ENCODE assay signal across 30 cellular contexts in genomic region chr12:52184813-52185212, GRCh38. TPM values are rescaled to one million over a fixed set of nuclear protein-coding genes. Genes with fewer than 3 reads are reported as not detected.
DNase-seq lines count a peak whose midpoint lies in the region; ATAC-seq and TF ChIP-seq lines count a peak whose summit lies in the region.
"Had no signal": no experiment of that assay in that cellular context is flagged by ENCODE, and none has a peak within 500 bp of the region (broad histone marks: within the 10 kb centered on the region; RNA-seq: fewer than 3 reads in every experiment).

No MANE protein-coding gene starts in this region.

- DNase-seq in NCI-H524 (lab: John Stamatoyannopoulos, UW) (peak; percentile 18 to 59), endothelial cell (ENCODE audit: low spot score) (no peak), nephron progenitor cell (no peak), natural killer cell (no peak), colonic mucosa (no peak), ovary (no peak), cerebellum (ENCODE audit: low spot score) (no peak)
- DNase-seq: ACHN; activated CD4-positive, alpha-beta T cell treated with anti-CD3 and anti-CD28 coated beads, Interleukin-2, amount 50 U/mL, for 4 hours; activated naive CD4-positive, alpha-beta T cell treated with Interleukin-2 at 50 U/mL for 16 hours; C1 segment of cervical spinal cord; Caco-2; DMS79 treated with DMSO at 0.1 percent for 48 hours; effector CD8-positive, alpha-beta T cell; foreskin keratinocyte; heart right ventricle; left cardiac atrium; NCI-H2029; NCI-H2227 treated with DMSO at 0.1 percent for 48 hours; NCI-H774; nucleus accumbens; SIG-M5; stimulated activated CD4-positive, alpha-beta T cell treated with anti-CD3 and anti-CD28 coated beads, Interleukin-2, amount 100 ng/mL, for 24 hours; T-cell; upper lobe of right lung had no signal

- H3K27me3 Mint-ChIP-seq in endothelial cell (ENCODE audit: unreplicated experiment), result peaks cover 18% of the 10 kb centered on the region
- peaks cover 16% of the 10 kb centered on the region for H3K27me3 Mint-ChIP-seq in nephron progenitor cell (ENCODE audit: low read depth, poor library complexity)
- H3K27me3 Mint-ChIP-seq in natural killer cell (ENCODE audit: low read depth in 2 of 2), result peaks cover 0 to 4% of the 10 kb centered on the region in 2 donors
- H3K27me3 Mint-ChIP-seq: T-cell had no signal

- TF ChIP-seq POLR2A in ovary (IDR thresholded peaks at IDR 0.05), result no peak

- 86 to 93% (median 87%) methylated on average over 6 of the region's 6 CpGs for WGBS in ovary, 3 donors

- H3K4me3 ChIP-seq in BLaER1 (no peak overlapping the region), colonic mucosa (no peak overlapping the region), ovary (no peak overlapping the region)
- H3K4me3 ChIP-seq: adrenal gland, heart right ventricle, smooth muscle cell, upper lobe of right lung had no signal

- no peaks in the 10 kb centered on the region for H3K36me3 Mint-ChIP-seq in endothelial cell (ENCODE audit: low read depth, unreplicated experiment)
- no peaks in the 10 kb centered on the region for H3K36me3 Mint-ChIP-seq in nephron progenitor cell (ENCODE audit: low read depth)
- no peaks in the 10 kb centered on the region for H3K36me3 Mint-ChIP-seq in natural killer cell
- H3K36me3 Mint-ChIP-seq: brain, IgD-negative memory B cell, T-cell had no signal

- H3K4me1 Mint-ChIP-seq in endothelial cell (ENCODE audit: unreplicated experiment) (peaks cover 57% of the 10 kb centered on the region), nephron progenitor cell (peaks cover 53% of the 10 kb centered on the region), natural killer cell (peaks cover 0 to 4% of the 10 kb centered on the region in 2 donors)
- H3K4me1 Mint-ChIP-seq: IgD-negative memory B cell had no signal

- H3K9ac ChIP-seq in BLaER1 (no peak overlapping the region), colonic mucosa (ENCODE audit: low read depth in 2 of 2, low read length in 2 of 2) (no peak overlapping the region)

- intact Hi-C loops in natural killer cell (cut with micrococcal nuclease) (no loop called here), colonic mucosa (cut with DNase I) (no loop called here), ovary (cut with DNase I) (no loop called here)

- H3K27me3 ChIP-seq in BLaER1 (no peaks in the 10 kb centered on the region), colonic mucosa (no peaks in the 10 kb centered on the region), ovary (no peaks in the 10 kb centered on the region)
- H3K27me3 ChIP-seq: adrenal gland, foreskin keratinocyte, heart right ventricle, upper lobe of right lung had no signal

- no peaks in the 10 kb centered on the region for H3K9me3 Mint-ChIP-seq in endothelial cell (ENCODE audit: unreplicated experiment)
- no peaks in the 10 kb centered on the region for H3K9me3 Mint-ChIP-seq in nephron progenitor cell
- no peaks in the 10 kb centered on the region for H3K9me3 Mint-ChIP-seq in natural killer cell
- H3K9me3 Mint-ChIP-seq: IgD-negative memory B cell, T-cell had no signal

- H3K27ac ChIP-seq in BLaER1 (peak overlapping the region; percentile 50; the same call in 1 of the 2 replicates), colonic mucosa (no peak overlapping the region), ovary (no peak overlapping the region)
- H3K27ac ChIP-seq: foreskin keratinocyte, heart right ventricle, upper lobe of right lung had no signal

- peak overlapping the region; percentile 45 for H3K27ac Mint-ChIP-seq in endothelial cell (ENCODE audit: unreplicated experiment)
- H3K27ac Mint-ChIP-seq in nephron progenitor cell, result peak overlapping the region; percentile 5
- H3K27ac Mint-ChIP-seq in natural killer cell, result no peak overlapping the region
- H3K27ac Mint-ChIP-seq: IgD-negative memory B cell, T-cell had no signal

- H3K36me3 ChIP-seq in BLaER1 (no peaks in the 10 kb centered on the region), colonic mucosa (no peaks in the 10 kb centered on the region), ovary (no peaks in the 10 kb centered on the region)
- H3K36me3 ChIP-seq: adrenal gland, heart right ventricle, upper lobe of right lung had no signal

- TF ChIP-seq EP300 in ovary (IDR thresholded peaks at IDR 0.05), result no peak

- H3K9me3 ChIP-seq in BLaER1, result no peaks in the 10 kb centered on the region
- no peaks in the 10 kb centered on the region for H3K9me3 ChIP-seq in colonic mucosa
- H3K9me3 ChIP-seq in ovary, result no peaks in the 10 kb centered on the region
- H3K9me3 ChIP-seq: adrenal gland, Caco-2, heart right ventricle, upper lobe of right lung had no signal

- H4K20me1 ChIP-seq in BLaER1, result no peaks in the 10 kb centered on the region

- H3K4me1 ChIP-seq in BLaER1, result peaks cover 62% of the 10 kb centered on the region
- no peaks in the 10 kb centered on the region for H3K4me1 ChIP-seq in colonic mucosa
- no peaks in the 10 kb centered on the region for H3K4me1 ChIP-seq in ovary (ENCODE audit: insufficient read depth)
- H3K4me1 ChIP-seq: upper lobe of right lung had no signal

- H3K4me3 Mint-ChIP-seq in endothelial cell (ENCODE audit: unreplicated experiment), result no peak overlapping the region
- H3K4me3 Mint-ChIP-seq in nephron progenitor cell, result no peak overlapping the region
- H3K4me3 Mint-ChIP-seq in natural killer cell, result no peak overlapping the region
- H3K4me3 Mint-ChIP-seq: brain, IgD-negative memory B cell, T-cell had no signal

- peak overlapping the region; percentile 33 for H3K4me2 ChIP-seq in BLaER1
- H3K4me2 ChIP-seq: smooth muscle cell had no signal

- no peak for ATAC-seq in natural killer cell
- ATAC-seq: left cardiac atrium, T-cell, upper lobe of right lung had no signal

- TF ChIP-seq CTCF in endothelial cell (IDR thresholded peaks at IDR 0.05; ENCODE audit: unreplicated experiment), result no peak
- no peak for TF ChIP-seq CTCF in nephron progenitor cell (IDR thresholded peaks at IDR 0.05)
- TF ChIP-seq CTCF in natural killer cell (IDR thresholded peaks at IDR 0.05), result no peak
- TF ChIP-seq CTCF in colonic mucosa (IDR thresholded peaks at IDR 0.05), result no peak
- TF ChIP-seq CTCF in ovary (IDR thresholded peaks at IDR 0.05), result no peak

RNA-seq across cellular contexts. Expression of gene KRT80, which starts 7.0 kb away (rescaled TPM):
- total RNA-seq in endothelial cell (ENCODE audit: unreplicated experiment) (1.5 TPM), natural killer cell (not detected), colonic mucosa (1 to 10 TPM in 1 of 2 donors, under 1 TPM in 1; 0.66 to 4.9 TPM), ovary (10 to 100 TPM in 1 of 7 donors, 1 to 10 TPM in 2, under 1 TPM in 3, not detected in 1; 0.05 to 13.2 (median 0.99) TPM), cerebellum (not detected)
- 1 to 10 TPM in 1 of 2 donors, under 1 TPM in 1; 0.11 to 6.2 TPM for polyA plus RNA-seq in ovary
- polyA plus RNA-seq: IgD-negative memory B cell had no signal

RNA-seq across cellular contexts. Expression of gene KRT7, which starts 48.2 kb away (rescaled TPM):
- not detected for total RNA-seq in endothelial cell (ENCODE audit: unreplicated experiment)
- total RNA-seq in natural killer cell, result under 1 TPM in 1 of 3 donors, not detected in 2; 0.54 TPM
- 1 to 10 TPM; 2.1 to 4.0 TPM for total RNA-seq in colonic mucosa
- 100 to 1,000 TPM in 1 of 7 donors, 10 to 100 TPM in 4, 1 to 10 TPM in 1, not detected in 1; 3.7 to 379 (median 29.1) TPM for total RNA-seq in ovary
- polyA plus RNA-seq in ovary, result 1 to 10 TPM in 1 of 2 donors, under 1 TPM in 1; 0.37 to 2.1 TPM
- not detected for total RNA-seq in cerebellum
- polyA plus RNA-seq: IgD-negative memory B cell had no signal

Comparison
In these comparisons a context has a peak if more than half of its experiments do, and no peak if none do; other contexts are left out.
1. DNase-seq: peak in NCI-H524 (2 of 2); none in endothelial cell (single experiment), nephron progenitor cell (single experiment), natural killer cell (single experiment), colonic mucosa (single experiment), ovary (0 of 5) and cerebellum (single experiment).
2. H3K27ac Mint-ChIP-seq: peak in endothelial cell (single experiment) and nephron progenitor cell (single experiment); none in natural killer cell (0 of 2).